Comparison of ENCODE assay signal across 1 cellular context in genomic region chr4:79210636-79211049, GRCh38.
TF ChIP-seq lines count a peak whose summit lies in the region.

No MANE protein-coding gene starts in this region.

TF ChIP-seq in K562, 482 proteins besides CTCF, POLR2A, EP300 and RAD21 (continued from another document):
- TF ChIP-seq ZNF586 (CRISPR knock-in tag; conservative IDR thresholded peaks at IDR 0.05) = 0 out of 2 replicates have a peak, but pooled peaks have one; percentile 42
- no peak for TF ChIP-seq CHD7 (IDR thresholded peaks at IDR 0.05; ENCODE audit: low read depth, low read length)
- no peak for TF ChIP-seq MAX (CRISPR knock-in tag; IDR thresholded peaks at IDR 0.05)
- TF ChIP-seq ZFPM2 (CRISPR knock-in tag; IDR thresholded peaks at IDR 0.05) = no peak
- TF ChIP-seq ETS1 (conservative IDR thresholded peaks at IDR 0.05; ENCODE audit: control insufficient read depth, low read depth, low read length) = no peak
